In the genomic region with DNA sequence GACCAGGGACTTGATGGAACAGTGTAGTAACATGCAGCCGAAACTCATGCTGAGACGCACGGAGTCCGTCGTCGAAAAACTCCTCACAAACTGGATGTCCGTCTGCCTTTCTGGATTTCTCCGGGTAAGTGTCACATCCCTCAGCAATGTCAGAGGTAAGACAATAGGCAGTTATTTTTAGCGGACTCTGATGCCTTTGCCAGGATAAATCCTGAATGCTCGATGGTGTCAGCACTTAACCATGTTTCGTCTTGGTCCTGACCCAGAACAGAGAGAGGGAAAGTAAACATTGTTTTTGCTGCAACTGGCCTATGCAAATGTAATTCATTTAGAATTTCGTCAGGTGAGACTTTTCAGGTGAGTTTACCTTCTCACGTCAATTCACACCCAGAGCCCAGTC, we compare ENCODE assay signal across 1 cellular context.
TF ChIP-seq lines count a peak whose summit lies in the region.

No MANE protein-coding gene starts in this region.

TF ChIP-seq in GM23338, 12 proteins besides CTCF, POLR2A, EP300 and RAD21 (continued from another document):
- TF ChIP-seq ZNF462 (CRISPR knock-in tag; IDR thresholded peaks at IDR 0.05) (no peak), CREB1 (CRISPR knock-in tag; IDR thresholded peaks at IDR 0.05; ENCODE audit: low read depth) (no peak), EZH2phosphoT487 (IDR thresholded peaks at IDR 0.05; ENCODE audit: unreplicated experiment) (no peak), POLR2AphosphoS5 (IDR thresholded peaks at IDR 0.05; ENCODE audit: low read depth) (no peak), ZNF331 (CRISPR knock-in tag; IDR thresholded peaks at IDR 0.05; ENCODE audit: low read depth) (no peak), NANOG (IDR thresholded peaks at IDR 0.05; ENCODE audit: borderline replicate concordance) (no peak), ZNF114 (CRISPR knock-in tag; IDR thresholded peaks at IDR 0.05) (no peak)
- TF ChIP-seq, protein P1, sequence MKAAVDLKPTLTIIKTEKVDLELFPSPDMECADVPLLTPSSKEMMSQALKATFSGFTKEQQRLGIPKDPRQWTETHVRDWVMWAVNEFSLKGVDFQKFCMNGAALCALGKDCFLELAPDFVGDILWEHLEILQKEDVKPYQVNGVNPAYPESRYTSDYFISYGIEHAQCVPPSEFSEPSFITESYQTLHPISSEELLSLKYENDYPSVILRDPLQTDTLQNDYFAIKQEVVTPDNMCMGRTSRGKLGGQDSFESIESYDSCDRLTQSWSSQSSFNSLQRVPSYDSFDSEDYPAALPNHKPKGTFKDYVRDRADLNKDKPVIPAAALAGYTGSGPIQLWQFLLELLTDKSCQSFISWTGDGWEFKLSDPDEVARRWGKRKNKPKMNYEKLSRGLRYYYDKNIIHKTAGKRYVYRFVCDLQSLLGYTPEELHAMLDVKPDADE (IDR thresholded peaks at IDR 0.05), result no peak
- TF ChIP-seq, protein P2, sequence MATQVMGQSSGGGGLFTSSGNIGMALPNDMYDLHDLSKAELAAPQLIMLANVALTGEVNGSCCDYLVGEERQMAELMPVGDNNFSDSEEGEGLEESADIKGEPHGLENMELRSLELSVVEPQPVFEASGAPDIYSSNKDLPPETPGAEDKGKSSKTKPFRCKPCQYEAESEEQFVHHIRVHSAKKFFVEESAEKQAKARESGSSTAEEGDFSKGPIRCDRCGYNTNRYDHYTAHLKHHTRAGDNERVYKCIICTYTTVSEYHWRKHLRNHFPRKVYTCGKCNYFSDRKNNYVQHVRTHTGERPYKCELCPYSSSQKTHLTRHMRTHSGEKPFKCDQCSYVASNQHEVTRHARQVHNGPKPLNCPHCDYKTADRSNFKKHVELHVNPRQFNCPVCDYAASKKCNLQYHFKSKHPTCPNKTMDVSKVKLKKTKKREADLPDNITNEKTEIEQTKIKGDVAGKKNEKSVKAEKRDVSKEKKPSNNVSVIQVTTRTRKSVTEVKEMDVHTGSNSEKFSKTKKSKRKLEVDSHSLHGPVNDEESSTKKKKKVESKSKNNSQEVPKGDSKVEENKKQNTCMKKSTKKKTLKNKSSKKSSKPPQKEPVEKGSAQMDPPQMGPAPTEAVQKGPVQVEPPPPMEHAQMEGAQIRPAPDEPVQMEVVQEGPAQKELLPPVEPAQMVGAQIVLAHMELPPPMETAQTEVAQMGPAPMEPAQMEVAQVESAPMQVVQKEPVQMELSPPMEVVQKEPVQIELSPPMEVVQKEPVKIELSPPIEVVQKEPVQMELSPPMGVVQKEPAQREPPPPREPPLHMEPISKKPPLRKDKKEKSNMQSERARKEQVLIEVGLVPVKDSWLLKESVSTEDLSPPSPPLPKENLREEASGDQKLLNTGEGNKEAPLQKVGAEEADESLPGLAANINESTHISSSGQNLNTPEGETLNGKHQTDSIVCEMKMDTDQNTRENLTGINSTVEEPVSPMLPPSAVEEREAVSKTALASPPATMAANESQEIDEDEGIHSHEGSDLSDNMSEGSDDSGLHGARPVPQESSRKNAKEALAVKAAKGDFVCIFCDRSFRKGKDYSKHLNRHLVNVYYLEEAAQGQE (IDR thresholded peaks at IDR 0.05; ENCODE audit: unreplicated experiment), result no peak
